ENCODE assay signal across 1 cellular context in the genomic region with DNA sequence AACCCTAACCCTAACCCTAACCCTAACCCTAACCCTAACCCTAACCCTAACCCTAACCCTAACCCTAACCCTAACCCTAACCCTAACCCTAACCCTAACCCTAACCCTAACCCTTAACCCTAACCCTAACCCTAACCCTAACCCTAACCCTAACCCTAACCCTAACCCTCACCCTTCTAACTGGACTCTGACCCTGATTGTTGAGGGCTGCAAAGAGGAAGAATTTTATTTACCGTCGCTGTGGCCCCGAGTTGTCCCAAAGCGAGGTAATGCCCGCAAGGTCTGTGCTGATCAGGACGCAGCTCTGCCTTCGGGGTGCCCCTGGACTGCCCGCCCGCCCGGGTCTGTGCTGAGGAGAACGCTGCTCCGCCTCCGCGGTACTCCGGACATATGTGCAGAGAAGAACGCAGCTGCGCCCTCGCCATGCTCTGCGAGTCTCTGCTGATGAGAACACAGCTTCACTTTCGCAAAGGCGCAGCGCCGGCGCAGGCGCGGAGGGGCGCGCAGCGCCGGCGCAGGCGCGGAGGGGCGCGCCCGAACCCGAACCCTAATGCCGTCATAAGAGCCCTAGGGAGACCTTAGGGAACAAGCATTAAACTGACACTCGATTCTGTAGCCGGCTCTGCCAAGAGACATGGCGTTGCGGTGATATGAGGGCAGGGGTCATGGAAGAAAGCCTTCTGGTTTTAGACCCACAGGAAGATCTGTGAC.
TF ChIP-seq lines count a peak whose summit lies in the region.

No MANE protein-coding gene starts in this region.

TF ChIP-seq in GM12878, 131 proteins besides CTCF, POLR2A, EP300 and RAD21:
- TF ChIP-seq NBN (IDR thresholded peaks at IDR 0.05) (peak; percentile 69), SUZ12 (IDR thresholded peaks at IDR 0.05; ENCODE audit: unreplicated experiment) (peak; percentile 72)
